8 cellular contexts compared by ENCODE assay signal in the genomic region with DNA sequence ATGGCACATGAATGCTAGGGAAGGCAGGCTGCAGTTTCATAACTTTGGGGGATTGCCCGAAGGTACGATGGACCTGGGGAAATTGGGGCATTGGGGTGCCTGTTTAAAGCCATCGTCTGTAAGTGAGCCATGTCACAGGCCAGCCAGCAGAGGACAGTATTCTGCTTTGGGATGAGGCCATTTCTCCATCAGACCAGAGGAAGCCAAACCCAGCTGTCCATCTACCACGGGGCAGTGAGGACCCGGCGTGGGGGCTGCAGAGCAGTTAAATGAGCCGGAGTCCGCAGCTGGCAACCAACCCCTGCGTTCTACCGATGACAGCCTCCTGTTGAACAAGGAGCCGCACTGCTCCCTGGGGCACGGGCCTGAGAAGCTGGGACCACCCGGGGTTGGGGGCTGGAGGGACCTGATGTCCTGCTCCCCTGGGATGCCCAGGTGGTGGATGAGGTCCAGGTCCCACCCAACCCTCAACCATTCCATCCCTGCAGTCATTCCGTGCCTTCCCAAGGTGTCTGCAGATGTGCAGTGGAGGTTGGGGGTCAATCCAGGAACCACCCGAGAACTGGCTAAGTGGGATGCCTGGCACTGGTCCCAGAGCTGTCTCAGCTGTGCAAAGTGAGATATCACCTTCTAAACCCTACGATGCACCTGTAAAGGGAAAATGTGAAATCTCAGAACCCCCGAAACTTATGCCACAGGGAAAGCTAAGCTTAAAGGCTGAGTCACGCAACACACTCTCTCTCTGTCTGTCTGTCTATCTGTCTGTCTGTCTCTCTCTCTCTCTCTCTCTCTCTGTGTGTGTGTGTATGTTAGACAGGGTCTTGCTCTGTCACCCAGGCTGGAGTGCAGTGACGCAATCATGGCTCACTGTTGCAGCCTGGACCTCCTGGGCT. TPM values are rescaled to one million over a fixed set of nuclear protein-coding genes. Genes with fewer than 3 reads are reported as not detected.
DNase-seq lines count a peak whose midpoint lies in the region; ATAC-seq and TF ChIP-seq lines count a peak whose summit lies in the region.

No MANE protein-coding gene starts in this region.

- H3K4me3 Mint-ChIP-seq in activated CD8-positive, alpha-beta T cell treated with anti-CD3 and anti-CD28 coated beads, Interleukin-2, amount 10 ng/mL, durations not matched to agents 7 days and 5 days, result no peak overlapping the region
- H3K4me3 Mint-ChIP-seq in type B pancreatic cell, result no peak overlapping the region

- H3K4me1 Mint-ChIP-seq in activated CD8-positive, alpha-beta T cell treated with anti-CD3 and anti-CD28 coated beads, Interleukin-2, amount 10 ng/mL, durations not matched to agents 7 days and 5 days (ENCODE audit: low read depth), result peaks cover 6% of the 10 kb centered on the region
- H3K4me1 Mint-ChIP-seq in type B pancreatic cell (ENCODE audit: unreplicated experiment), result no peaks in the 10 kb centered on the region

- H3K4me3 ChIP-seq in HFF-Myc (replicated peaks; ENCODE audit: low read depth, low read length) (no peak overlapping the region), epithelial cell of proximal tubule (ENCODE audit: low read depth, low read length) (no peak overlapping the region)

- no peak overlapping the region for H3K27ac Mint-ChIP-seq in activated CD8-positive, alpha-beta T cell treated with anti-CD3 and anti-CD28 coated beads, Interleukin-2, amount 10 ng/mL, durations not matched to agents 7 days and 5 days
- no peak overlapping the region for H3K27ac Mint-ChIP-seq in type B pancreatic cell

- peaks cover 4% of the 10 kb centered on the region for H3K27me3 Mint-ChIP-seq in activated CD8-positive, alpha-beta T cell treated with anti-CD3 and anti-CD28 coated beads, Interleukin-2, amount 10 ng/mL, durations not matched to agents 7 days and 5 days (ENCODE audit: low read depth)
- H3K27me3 Mint-ChIP-seq in type B pancreatic cell, result no peaks in the 10 kb centered on the region

- POLR2A ChIA-PET in activated CD8-positive, alpha-beta T cell treated with anti-CD3 and anti-CD28 coated beads, Interleukin-2, amount 10 ng/mL, durations not matched to agents 7 days and 5 days (lab: Charles Lee), result interaction anchor here (1.0 kb wide), 1 partner anchor 11 kb away, joined by 3 read pairs; no protein-coding TSS in a partner anchor

- CTCF ChIA-PET in activated CD8-positive, alpha-beta T cell treated with anti-CD3 and anti-CD28 coated beads, Interleukin-2, amount 10 ng/mL, durations not matched to agents 7 days and 5 days (lab: Charles Lee), result interaction anchor here (0.6 to 3.0 kb wide), 11 partner anchors 9 to 263 kb away, joined by 3 to 57 read pairs (median 4); a partner anchor contains a TSS

- DNase-seq in COLO668 (lab: John Stamatoyannopoulos, UW; ENCODE audit: unreplicated experiment) (peak; percentile 35), HFF-Myc (ENCODE audit: extremely low read depth, low read depth) (peak; percentile 21), NCI-H748 treated with DMSO at 0.1 percent for 48 hours (lab: John Stamatoyannopoulos, UW) (peak; percentile 45), epithelial cell of proximal tubule (ENCODE audit: low read depth) (no peak), mucosa of gallbladder (ENCODE audit: low spot score) (peak; percentile 55), type B pancreatic cell (ENCODE audit: extremely low spot score, unreplicated experiment) (no peak)
- DNase-seq in activated CD8-positive, alpha-beta T cell treated with anti-CD3 and anti-CD28 coated beads, Interleukin-2, amount 10 ng/mL, durations not matched to agents 7 days and 5 days, result peak; percentile 62

- H3K36me3 Mint-ChIP-seq in activated CD8-positive, alpha-beta T cell treated with anti-CD3 and anti-CD28 coated beads, Interleukin-2, amount 10 ng/mL, durations not matched to agents 7 days and 5 days (ENCODE audit: low read depth), result no peaks in the 10 kb centered on the region
- no peaks in the 10 kb centered on the region for H3K36me3 Mint-ChIP-seq in type B pancreatic cell

- ATAC-seq in activated CD8-positive, alpha-beta T cell treated with anti-CD3 and anti-CD28 coated beads, Interleukin-2, amount 10 ng/mL, durations not matched to agents 7 days and 5 days, result peak; percentile 80
- no peak for ATAC-seq in GM18858 (IDR thresholded peaks at IDR 0.05; ENCODE audit: unreplicated experiment)

- TF ChIP-seq CTCF in HFF-Myc (IDR thresholded peaks at IDR 0.05; ENCODE audit: low read depth, low read length, missing control alignments), result peak; percentile 94
- TF ChIP-seq CTCF in epithelial cell of proximal tubule (conservative IDR thresholded peaks at IDR 0.05; ENCODE audit: low read depth, low read length), result peak; percentile 99
- peak; percentile 88 for TF ChIP-seq CTCF in type B pancreatic cell (conservative IDR thresholded peaks at IDR 0.05)

- H3K9me3 Mint-ChIP-seq in activated CD8-positive, alpha-beta T cell treated with anti-CD3 and anti-CD28 coated beads, Interleukin-2, amount 10 ng/mL, durations not matched to agents 7 days and 5 days (ENCODE audit: insufficient read depth), result no peaks in the 10 kb centered on the region
- no peaks in the 10 kb centered on the region for H3K9me3 Mint-ChIP-seq in type B pancreatic cell

RNA-seq across cellular contexts. Expression of a gene that starts 12.1 kb away (rescaled TPM):
- total RNA-seq in activated CD8-positive, alpha-beta T cell treated with anti-CD3 and anti-CD28 coated beads, Interleukin-2, amount 10 ng/mL, durations not matched to agents 7 days and 5 days, result 10 to 100 TPM; 18.1 to 18.4 TPM
- 34.9 and 47.3 TPM in 2 replicates for total RNA-seq in epithelial cell of proximal tubule
- 56.4 TPM for total RNA-seq in mucosa of gallbladder
- total RNA-seq in type B pancreatic cell (ENCODE audit: low replicate concordance), result 73.5 and 75.1 TPM in 2 replicates

RNA-seq across cellular contexts. Expression of a gene that starts 48.2 kb away (rescaled TPM):
- total RNA-seq in activated CD8-positive, alpha-beta T cell treated with anti-CD3 and anti-CD28 coated beads, Interleukin-2, amount 10 ng/mL, durations not matched to agents 7 days and 5 days, result 10 to 100 TPM; 31.8 to 32.2 TPM
- total RNA-seq in epithelial cell of proximal tubule (77.8 and 83.0 TPM in 2 replicates), mucosa of gallbladder (195 TPM), type B pancreatic cell (ENCODE audit: low replicate concordance) (122 and 153 TPM in 2 replicates)

RNA-seq across cellular contexts. Expression of a gene that starts 53.1 kb away (rescaled TPM):
- total RNA-seq in activated CD8-positive, alpha-beta T cell treated with anti-CD3 and anti-CD28 coated beads, Interleukin-2, amount 10 ng/mL, durations not matched to agents 7 days and 5 days, result not detected
- not detected in 2 replicates for total RNA-seq in epithelial cell of proximal tubule
- 0.92 TPM for total RNA-seq in mucosa of gallbladder
- not detected in 2 replicates for total RNA-seq in type B pancreatic cell (ENCODE audit: low replicate concordance)

Comparison
In these comparisons a context has a peak if more than half of its experiments do, and no peak if none do; other contexts are left out.
1. DNase-seq: peak in COLO668 (single experiment), HFF-Myc (single experiment), NCI-H748 treated with DMSO at 0.1 percent for 48 hours (single experiment), activated CD8-positive, alpha-beta T cell treated with anti-CD3 and anti-CD28 coated beads, Interleukin-2, amount 10 ng/mL, durations not matched to agents 7 days and 5 days (single experiment) and mucosa of gallbladder (single experiment); none in epithelial cell of proximal tubule (single experiment) and type B pancreatic cell (single experiment).
2. Peak in every context shown above with its lines, with median percentiles within 50 percentile points of each other: CTCF ChIP-seq.